17 cellular contexts compared by ENCODE assay signal in genomic region chr3:97712919-97713318, GRCh38. TPM values are rescaled to one million over a fixed set of nuclear protein-coding genes. Genes with fewer than 3 reads are reported as not detected.
DNase-seq lines count a peak whose midpoint lies in the region; ATAC-seq and TF ChIP-seq lines count a peak whose summit lies in the region.
"Had no signal": no experiment of that assay in that cellular context is flagged by ENCODE, and none has a peak within 500 bp of the region (broad histone marks: within the 10 kb centered on the region; RNA-seq: fewer than 3 reads in every experiment).

No MANE protein-coding gene starts in this region.

- CTCF ChIA-PET in WTC11 (lab: Charles Lee), result no interaction called here

- H3K36me3 Mint-ChIP-seq in WTC11, result peaks cover 28% of the 10 kb centered on the region
- H3K36me3 Mint-ChIP-seq in natural killer cell treated with Interleukin-12 subunit alpha and Interleukin-12 subunit beta and Interleukin-15 and Interleukin-18, amount 100 ng/mL, for 72 hours, result no peaks in the 10 kb centered on the region

- no peak for TF ChIP-seq CTCF in left ventricle myocardium inferior (IDR thresholded peaks at IDR 0.05; ENCODE audit: borderline replicate concordance)
- TF ChIP-seq CTCF in WTC11 (IDR thresholded peaks at IDR 0.05), result no peak
- no peak for TF ChIP-seq CTCF in upper lobe of right lung (IDR thresholded peaks at IDR 0.05)

- H3K9me3 Mint-ChIP-seq in WTC11, result peaks cover 34% of the 10 kb centered on the region
- no peaks in the 10 kb centered on the region for H3K9me3 Mint-ChIP-seq in natural killer cell treated with Interleukin-12 subunit alpha and Interleukin-12 subunit beta and Interleukin-15 and Interleukin-18, amount 100 ng/mL, for 72 hours

- peak; percentile 21 for DNase-seq in DMS53 (lab: John Stamatoyannopoulos, UW)
- no peak for DNase-seq in DMS53 treated with DMSO at 0.1 percent for 48 hours (lab: John Stamatoyannopoulos, UW; ENCODE audit: unreplicated experiment)
- no peak for DNase-seq in left ventricle myocardium superior
- DNase-seq in left ventricle myocardium inferior, result no peak
- no peak for DNase-seq in WTC11 (ENCODE audit: low spot score)
- no peak for DNase-seq in upper lobe of right lung
- no peak for DNase-seq in natural killer cell treated with Interleukin-12 subunit alpha and Interleukin-12 subunit beta and Interleukin-15 and Interleukin-18, amount 100 ng/mL, for 72 hours (ENCODE audit: low spot score)
- DNase-seq: C1 segment of cervical spinal cord, MV-4-11, NCI-H146, NCI-H2171 treated with DMSO at 0.1 percent for 48 hours, NCI-H524 treated with DMSO at 0.1 percent for 48 hours, SJCRH30, SW 1271 had no signal

- H3K9me3 ChIP-seq in left ventricle myocardium inferior (replicated peaks), result no peaks in the 10 kb centered on the region
- no peaks in the 10 kb centered on the region for H3K9me3 ChIP-seq in upper lobe of right lung
- H3K9me3 ChIP-seq: SJCRH30 had no signal

- H3K27me3 ChIP-seq in left ventricle myocardium inferior (ENCODE audit: low read depth) (no peaks in the 10 kb centered on the region), upper lobe of right lung (no peaks in the 10 kb centered on the region)
- H3K27me3 ChIP-seq: SJCRH30 had no signal

- no peak overlapping the region for H3K4me3 ChIP-seq in left ventricle myocardium inferior
- H3K4me3 ChIP-seq in upper lobe of right lung, result no peak overlapping the region
- H3K4me3 ChIP-seq: SJCRH30 had no signal

- POLR2A ChIA-PET in WTC11 (lab: Charles Lee), result no interaction called here

- peaks cover 17% of the 10 kb centered on the region for H3K4me1 Mint-ChIP-seq in WTC11
- H3K4me1 Mint-ChIP-seq in natural killer cell treated with Interleukin-12 subunit alpha and Interleukin-12 subunit beta and Interleukin-15 and Interleukin-18, amount 100 ng/mL, for 72 hours (ENCODE audit: low read depth in 2 of 2), result no peaks in the 10 kb centered on the region

- no peaks in the 10 kb centered on the region for H3K36me3 ChIP-seq in left ventricle myocardium inferior
- no peaks in the 10 kb centered on the region for H3K36me3 ChIP-seq in upper lobe of right lung
- H3K36me3 ChIP-seq: SJCRH30 had no signal

- intact Hi-C loops in left ventricle myocardium superior (cut with micrococcal nuclease), result no loop called here
- intact Hi-C loops in left ventricle myocardium inferior (cut with micrococcal nuclease), result no loop called here
- intact Hi-C loops in upper lobe of right lung (cut with DNase I), result no loop called here

- peak; percentile 60 for ATAC-seq in left ventricle myocardium superior
- peak; percentile 46 for ATAC-seq in WTC11
- peak; percentile 60 for ATAC-seq in upper lobe of right lung
- no peak for ATAC-seq in GM19324 (IDR thresholded peaks at IDR 0.05; ENCODE audit: low FRiP score, unreplicated experiment)
- ATAC-seq in natural killer cell treated with Interleukin-12 subunit alpha and Interleukin-12 subunit beta and Interleukin-15 and Interleukin-18, amount 100 ng/mL, for 72 hours, result no peak
- ATAC-seq: HCT116 had no signal

- no peak overlapping the region for H3K4me3 Mint-ChIP-seq in WTC11
- no peak overlapping the region for H3K4me3 Mint-ChIP-seq in natural killer cell treated with Interleukin-12 subunit alpha and Interleukin-12 subunit beta and Interleukin-15 and Interleukin-18, amount 100 ng/mL, for 72 hours

- no peaks in the 10 kb centered on the region; the same call in 1 of the 2 replicates for H3K27me3 Mint-ChIP-seq in WTC11 (ENCODE audit: low read depth)
- H3K27me3 Mint-ChIP-seq in natural killer cell treated with Interleukin-12 subunit alpha and Interleukin-12 subunit beta and Interleukin-15 and Interleukin-18, amount 100 ng/mL, for 72 hours, result peaks cover 4 to 9% of the 10 kb centered on the region in 2 donors

- H3K27ac Mint-ChIP-seq in WTC11, result no peak overlapping the region
- no peak overlapping the region for H3K27ac Mint-ChIP-seq in natural killer cell treated with Interleukin-12 subunit alpha and Interleukin-12 subunit beta and Interleukin-15 and Interleukin-18, amount 100 ng/mL, for 72 hours

- H3K27ac ChIP-seq in left ventricle myocardium inferior (replicated peaks) (no peak overlapping the region), upper lobe of right lung (no peak overlapping the region)
- H3K27ac ChIP-seq: 22Rv1, SJCRH30 had no signal

- H3K4me1 ChIP-seq in left ventricle myocardium inferior (no peaks in the 10 kb centered on the region), upper lobe of right lung (no peaks in the 10 kb centered on the region)
- H3K4me1 ChIP-seq: SJCRH30 had no signal

TF ChIP-seq in WTC11, 78 proteins besides CTCF, POLR2A, EP300 and RAD21 (continues in another document):
- no peak for TF ChIP-seq GTF2I (CRISPR knock-in tag; conservative IDR thresholded peaks at IDR 0.05)
- TF ChIP-seq MYBL2 (CRISPR knock-in tag; IDR thresholded peaks at IDR 0.05), result no peak
- TF ChIP-seq ZMAT4 (CRISPR knock-in tag; IDR thresholded peaks at IDR 0.05), result no peak
- TF ChIP-seq, protein P1, sequence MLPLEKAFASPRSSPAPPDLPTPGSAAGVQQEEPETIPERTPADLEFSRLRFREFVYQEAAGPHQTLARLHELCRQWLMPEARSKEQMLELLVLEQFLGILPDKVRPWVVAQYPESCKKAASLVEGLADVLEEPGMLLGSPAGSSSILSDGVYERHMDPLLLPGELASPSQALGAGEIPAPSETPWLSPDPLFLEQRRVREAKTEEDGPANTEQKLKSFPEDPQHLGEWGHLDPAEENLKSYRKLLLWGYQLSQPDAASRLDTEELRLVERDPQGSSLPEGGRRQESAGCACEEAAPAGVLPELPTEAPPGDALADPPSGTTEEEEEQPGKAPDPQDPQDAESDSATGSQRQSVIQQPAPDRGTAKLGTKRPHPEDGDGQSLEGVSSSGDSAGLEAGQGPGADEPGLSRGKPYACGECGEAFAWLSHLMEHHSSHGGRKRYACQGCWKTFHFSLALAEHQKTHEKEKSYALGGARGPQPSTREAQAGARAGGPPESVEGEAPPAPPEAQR (CRISPR knock-in tag; IDR thresholded peaks at IDR 0.05), result no peak
- no peak for TF ChIP-seq FOXK1 (CRISPR knock-in tag; IDR thresholded peaks at IDR 0.05)
- TF ChIP-seq ARID4B (CRISPR knock-in tag; IDR thresholded peaks at IDR 0.05; ENCODE audit: borderline replicate concordance), result no peak
- no peak for TF ChIP-seq E2F5 (CRISPR knock-in tag; IDR thresholded peaks at IDR 0.05)
- no peak for TF ChIP-seq GRHL2 (CRISPR knock-in tag; IDR thresholded peaks at IDR 0.05; ENCODE audit: insufficient replicate concordance, severe bottlenecking)

RNA-seq across cellular contexts. Expression of gene ARL6, which starts 51.6 kb away (rescaled TPM):
- total RNA-seq in left ventricle myocardium superior, result 4.1 TPM
- 3.8 TPM for total RNA-seq in left ventricle myocardium inferior
- 6.6 to 7.1 TPM (median 6.8 TPM) in 3 replicates for total RNA-seq in WTC11 (2021)
- total RNA-seq in upper lobe of right lung, result 10.1 TPM
- total RNA-seq in natural killer cell treated with Interleukin-12 subunit alpha and Interleukin-12 subunit beta and Interleukin-15 and Interleukin-18, amount 100 ng/mL, for 72 hours, result 10 to 100 TPM in 1 of 2 donors, 1 to 10 TPM in 1; 4.9 to 10.9 TPM

Comparison
In these comparisons a context has a peak if more than half of its experiments do, and no peak if none do; other contexts are left out.
1. ATAC-seq: peak in left ventricle myocardium superior (single experiment), WTC11 (single experiment) and upper lobe of right lung (single experiment); none in GM19324 (single experiment) and natural killer cell treated with Interleukin-12 subunit alpha and Interleukin-12 subunit beta and Interleukin-15 and Interleukin-18, amount 100 ng/mL, for 72 hours (0 of 2).